ENCODE assay signal across 8 cellular contexts in the genomic region with DNA sequence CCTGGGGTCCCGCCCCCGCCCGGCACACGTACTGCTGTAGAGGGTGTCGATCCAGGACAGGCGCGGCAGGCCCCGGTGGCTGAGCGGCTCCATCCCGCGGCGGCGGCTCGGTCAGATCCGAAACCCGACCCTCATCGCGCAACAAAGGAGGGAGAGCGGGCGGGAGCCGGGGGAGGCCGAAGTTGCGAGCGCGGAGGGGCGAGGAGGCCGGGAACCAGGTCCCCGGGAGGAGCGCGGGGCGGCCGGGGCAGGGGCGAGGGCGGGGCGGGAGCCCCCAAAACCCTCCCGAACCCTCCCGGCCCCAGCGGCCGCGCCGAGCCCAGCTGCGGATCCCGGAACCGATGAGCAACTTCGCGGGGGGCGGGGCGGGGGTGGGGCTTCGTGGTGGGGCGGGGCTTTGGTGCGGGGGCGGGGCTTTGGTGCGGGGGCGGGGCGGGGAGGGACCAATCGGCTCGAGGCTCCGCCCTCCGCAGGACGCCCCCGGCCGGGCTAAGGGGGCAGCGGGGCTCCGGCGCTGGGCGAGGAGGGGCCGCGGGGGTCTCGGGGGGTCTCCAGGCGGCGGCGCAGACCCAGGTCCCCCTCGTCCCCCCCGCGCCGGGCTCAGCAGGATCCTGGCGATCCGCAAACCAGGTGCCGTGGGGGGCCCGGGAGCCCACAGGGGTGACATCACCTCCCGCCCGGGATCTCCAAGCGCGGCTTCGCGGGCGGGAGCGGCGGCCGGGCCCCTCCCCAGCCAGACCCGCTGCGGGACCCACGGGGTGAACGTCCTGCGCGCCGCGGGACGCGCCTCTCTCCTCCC. TPM values are rescaled to one million over a fixed set of nuclear protein-coding genes. Genes with fewer than 3 reads are reported as not detected.
DNase-seq lines count a peak whose midpoint lies in the region; ATAC-seq and TF ChIP-seq lines count a peak whose summit lies in the region.

A gene (minus strand): TSS at position 347 of the 799 bp plus-strand sequence. CDS start 254 bp downstream, at position 93.

- TF ChIP-seq POLR2A in heart left ventricle (IDR thresholded peaks at IDR 0.05) (peak in 1 of 2 donors; percentile 53), prostate gland (IDR thresholded peaks at IDR 0.05) (no peak)

- H3K4me1 ChIP-seq in RWPE2 (ENCODE audit: insufficient read depth, poor library complexity, severe bottlenecking) (no peaks in the 10 kb centered on the region), heart left ventricle (peaks cover 8 to 88% (median 54%) of the 10 kb centered on the region in 12 donors), prostate gland (replicated peaks) (no peaks in the 10 kb centered on the region)

- H3K36me3 ChIP-seq in RWPE2 (ENCODE audit: low read depth) (no peaks in the 10 kb centered on the region), heart left ventricle (peaks cover 0 to 8% (median 0%) of the 10 kb centered on the region in 9 donors), prostate gland (no peaks in the 10 kb centered on the region)

- no peak within 1 kb of the TSS for H3K27ac Mint-ChIP-seq in activated naive CD8-positive, alpha-beta T cell

- H3K27me3 ChIP-seq in RWPE2 (ENCODE audit: insufficient read depth, poor library complexity, severe bottlenecking) (peaks cover 18% of the 10 kb centered on the region), heart left ventricle (no peaks in the 10 kb centered on the region), prostate gland (replicated peaks; ENCODE audit: insufficient read depth) (no peaks in the 10 kb centered on the region)

- no peaks in the 10 kb centered on the region for H3K27me3 Mint-ChIP-seq in activated naive CD8-positive, alpha-beta T cell

- CTCF ChIA-PET in GM10248 (lab: Yijun Ruan, JAX), result interaction anchor here (2.1 kb wide), 1 partner anchor 15 kb away, joined by 9 read pairs; no protein-coding TSS in a partner anchor

- H3K27ac ChIP-seq in RWPE2 (ENCODE audit: poor library complexity, severe bottlenecking) (no peak within 1 kb of the TSS), heart left ventricle (peak within 1 kb of the TSS in 10 of 12 donors; percentile 34 to 84 (median 64)), prostate gland (peak within 1 kb of the TSS; percentile 57 to 73)

- no peaks in the 10 kb centered on the region for H3K9me3 Mint-ChIP-seq in activated naive CD8-positive, alpha-beta T cell (ENCODE audit: low read depth)

- H3K4me1 Mint-ChIP-seq in activated naive CD8-positive, alpha-beta T cell (ENCODE audit: low read depth), result peaks cover 17% of the 10 kb centered on the region

- peak; percentile 80 for DNase-seq in GM10248 (ENCODE audit: extremely low spot score)
- DNase-seq in RWPE2 (ENCODE audit: low spot score), result no peak
- DNase-seq in heart left ventricle, result peak; percentile 60 to 81 (median 66)
- peak; percentile 50 for DNase-seq in prostate gland (ENCODE audit: low spot score)
- DNase-seq in cerebellar cortex (ENCODE audit: low spot score), result no peak

- peak; percentile 22; the same call in 1 of the 3 replicates for ATAC-seq in RWPE2 (ENCODE audit: low read depth)
- peak in 3 of 4 donors; percentile 10 to 72 (median 49) for ATAC-seq in heart left ventricle
- no peak for ATAC-seq in GM19023 (IDR thresholded peaks at IDR 0.05; ENCODE audit: unreplicated experiment)
- ATAC-seq in GM21786 (IDR thresholded peaks at IDR 0.05; ENCODE audit: unreplicated experiment), result no peak

- no peak for TF ChIP-seq CTCF in GM10248 (IDR thresholded peaks at IDR 0.05; ENCODE audit: control extremely low read depth, extremely low read depth, low read depth, missing control alignments)
- no peak for TF ChIP-seq CTCF in RWPE2 (IDR thresholded peaks at IDR 0.05; ENCODE audit: poor library complexity, severe bottlenecking)
- no peak for TF ChIP-seq CTCF in heart left ventricle (IDR thresholded peaks at IDR 0.05)
- no peak for TF ChIP-seq CTCF in prostate gland (IDR thresholded peaks at IDR 0.05)

- no peaks in the 10 kb centered on the region for H3K36me3 Mint-ChIP-seq in activated naive CD8-positive, alpha-beta T cell

- 1 to 2% (median 1%) methylated on average over 11 to 98 of the region's 100 CpGs for WGBS in heart left ventricle, 4 donors
- under 1% methylated on average over 49 of the region's 100 CpGs for WGBS in prostate gland

- H3K4me3 Mint-ChIP-seq in activated naive CD8-positive, alpha-beta T cell, result peak within 1 kb of the TSS; percentile 75

- peak within 1 kb of the TSS; percentile 36 for H3K4me3 ChIP-seq in RWPE2 (ENCODE audit: severe bottlenecking)
- H3K4me3 ChIP-seq in heart left ventricle, result peak within 1 kb of the TSS; percentile 59 to 95 (median 75)
- peak within 1 kb of the TSS; percentile 83 to 84 for H3K4me3 ChIP-seq in prostate gland

- H3K9me3 ChIP-seq in RWPE2 (ENCODE audit: severe bottlenecking), result no peaks in the 10 kb centered on the region
- H3K9me3 ChIP-seq in heart left ventricle, result no peaks in the 10 kb centered on the region
- H3K9me3 ChIP-seq in prostate gland, result no peaks in the 10 kb centered on the region

- POLR2A ChIA-PET in GM10248 (lab: Yijun Ruan, JAX), result no interaction called here

- intact Hi-C loops in heart left ventricle (cut with DNase I) (loop anchor here in 1 of 10 donors (10.0 kb wide), 1 partner anchor 125 kb away; no protein-coding TSS in a partner anchor), prostate gland (cut with DNase I) (no loop called here)

RNA-seq across cellular contexts. Expression of the gene that starts here (rescaled TPM):
- total RNA-seq in heart left ventricle (100 to 1,000 TPM; 134 to 171 (median 156) TPM), prostate gland (10 to 100 TPM; 80.7 to 82.7 TPM)
- polyA plus RNA-seq in heart left ventricle, result 10 to 100 TPM; 64.5 to 93.2 TPM

Comparison
In these comparisons a context has a peak if more than half of its experiments do, and no peak if none do; other contexts are left out.
1. DNase-seq: peak in GM10248 (single experiment), heart left ventricle (5 of 5) and prostate gland (single experiment); none in RWPE2 (single experiment) and cerebellar cortex (single experiment).
2. ATAC-seq: peak in RWPE2 (single experiment) and heart left ventricle (3 of 4); none in GM19023 (single experiment) and GM21786 (single experiment).
3. Peak in every context shown above with its lines, with median percentiles within 50 percentile points of each other: H3K4me3 ChIP-seq.